Comparison of ENCODE assay signal across 37 cellular contexts in genomic region chr3:157259825-157260224, GRCh38.
DNase-seq lines count a peak whose midpoint lies in the region; ATAC-seq, FAIRE-seq and TF ChIP-seq lines count a peak whose summit lies in the region.
"Had no signal": no experiment of that assay in that cellular context is flagged by ENCODE, and none has a peak within 500 bp of the region (broad histone marks: within the 10 kb centered on the region; RNA-seq: fewer than 3 reads in every experiment).

No MANE protein-coding gene starts in this region.

- dilution Hi-C loops in endothelial cell of umbilical vein (cut with MboI; ENCODE audit: extremely low pct_ligation_motif_present, low sequenced_read_pairs): no loop called here

- 10% methylated on average over 2 of the region's 2 CpGs for WGBS in K562 (ENCODE audit: insufficient coverage, low coverage, missing lambda C conversion rate)

- H3K4me3 Mint-ChIP-seq in nephron progenitor cell: no peak overlapping the region
- H3K4me3 Mint-ChIP-seq: B cell; CD14-positive monocyte; CD4-positive, alpha-beta memory T cell; CD4-positive, alpha-beta T cell; CD4-positive, CD25-positive, alpha-beta regulatory T cell; CD8-positive, alpha-beta memory T cell; CD8-positive, alpha-beta T cell had no signal

- H3K4me1 ChIP-seq in HEK293 (ENCODE audit: control insufficient read depth, insufficient read depth, low read length) (no peaks in the 10 kb centered on the region), adipocyte (ENCODE audit: control insufficient read depth, insufficient read depth, low read length) (peaks cover 38% of the 10 kb centered on the region), K562 (replicated peaks in 1 of 2; ENCODE audit: control insufficient read depth in 2 of 2, insufficient read depth in 2 of 2, low read length in 2 of 2) (no peaks in the 10 kb centered on the region), endothelial cell of umbilical vein (ENCODE audit: control insufficient read depth, extremely low read depth, insufficient read depth, low read length) (peaks cover 17% of the 10 kb centered on the region)
- H3K4me1 ChIP-seq: A549, BE2C, BLaER1, Caco-2 had no signal

- no peak for ATAC-seq in K562
- ATAC-seq in HG02610 (IDR thresholded peaks at IDR 0.05; ENCODE audit: unreplicated experiment): no peak
- ATAC-seq: A549; CD8-positive, alpha-beta T cell had no signal

- H3K4me3 ChIP-seq in HEK293 (ENCODE audit: low read depth, low read length) (no peak overlapping the region), adipocyte (ENCODE audit: low read length) (no peak overlapping the region), K562 (no peak overlapping the region), endothelial cell of umbilical vein (replicated peaks in 1 of 3; ENCODE audit: insufficient read depth in 1 of 3, low read depth in 1 of 3, low read length in 3 of 3) (no peak overlapping the region)
- H3K4me3 ChIP-seq: A549; BLaER1; BLaER1 treated with 17β-estradiol and CSF1 and Interleukin-3, amounts not matched to agents 10 nM and 100 nM had no signal

- H3K27me3 ChIP-seq in adipocyte (replicated peaks; ENCODE audit: control insufficient read depth, insufficient read depth, low read length): no peaks in the 10 kb centered on the region
- H3K27me3 ChIP-seq in K562 (ENCODE audit: control insufficient read depth in 2 of 2, insufficient read depth in 2 of 2, low read length in 2 of 2): no peaks in the 10 kb centered on the region; a peak in 1 of 5 replicates
- H3K27me3 ChIP-seq in endothelial cell of umbilical vein (ENCODE audit: control insufficient read depth in 2 of 2, insufficient read depth in 2 of 2, low read length in 2 of 2): no peaks in the 10 kb centered on the region
- H3K27me3 ChIP-seq: BE2C; BLaER1; BLaER1 treated with 17β-estradiol and CSF1 and Interleukin-3, amounts not matched to agents 10 nM and 100 nM had no signal

- no peak overlapping the region for H2AFZ ChIP-seq in K562 (ENCODE audit: low read depth, low read length)
- no peak overlapping the region for H2AFZ ChIP-seq in endothelial cell of umbilical vein (ENCODE audit: low read depth, low read length)

- H3K9me3 ChIP-seq in HEK293 (ENCODE audit: control insufficient read depth, insufficient read depth, low read depth, low read length) (no peaks in the 10 kb centered on the region), adipocyte (ENCODE audit: control insufficient read depth, low read length) (no peaks in the 10 kb centered on the region), K562 (replicated peaks; ENCODE audit: control insufficient read depth, insufficient read depth, low read depth, low read length) (no peaks in the 10 kb centered on the region), endothelial cell of umbilical vein (replicated peaks; ENCODE audit: control insufficient read depth, insufficient read depth, low read length) (no peaks in the 10 kb centered on the region)
- H3K9me3 ChIP-seq: A549, BE2C, BLaER1, Caco-2 had no signal

- H3K9me1 ChIP-seq in K562 (ENCODE audit: control insufficient read depth, insufficient read depth, low read length) (no peaks in the 10 kb centered on the region), endothelial cell of umbilical vein (replicated peaks; ENCODE audit: control insufficient read depth, extremely low read depth, insufficient read depth, low read length) (no peaks in the 10 kb centered on the region)

- TF ChIP-seq CTCF in HEK293 (tag by site-specific recombination; IDR thresholded peaks at IDR 0.05) (no peak), K562 (IDR thresholded peaks at IDR 0.05 in 2 of 3, conservative IDR thresholded peaks at IDR 0.05 in 1 of 3; ENCODE audit: insufficient read depth in 2 of 3, low read depth in 1 of 3, low read length in 3 of 3) (no peak), endothelial cell of umbilical vein (IDR thresholded peaks at IDR 0.05; ENCODE audit: extremely low read depth in 1 of 2, insufficient read depth in 1 of 2, low read depth in 1 of 2, low read length in 2 of 2) (no peak), nephron progenitor cell (IDR thresholded peaks at IDR 0.05) (no peak)

- H3K36me3 ChIP-seq in HEK293 (ENCODE audit: control insufficient read depth in 2 of 2, insufficient read depth in 1 of 2, low read length in 2 of 2) (no peaks in the 10 kb centered on the region), adipocyte (ENCODE audit: control insufficient read depth, insufficient read depth, low read length, severe bottlenecking) (no peaks in the 10 kb centered on the region), K562 (ENCODE audit: control insufficient read depth, insufficient read depth, low read length) (no peaks in the 10 kb centered on the region), endothelial cell of umbilical vein (ENCODE audit: control insufficient read depth in 2 of 2, extremely low read depth in 1 of 2, insufficient read depth in 2 of 2, low read length in 2 of 2) (peaks cover 0 to 5% of the 10 kb centered on the region in 2 experiments)
- H3K36me3 ChIP-seq: BE2C; BLaER1; BLaER1 treated with 17β-estradiol and CSF1 and Interleukin-3, amounts not matched to agents 10 nM and 100 nM had no signal

- intact Hi-C loops in K562 (cut with micrococcal nuclease) (no loop called here), endothelial cell of umbilical vein (cut with micrococcal nuclease) (loop anchor here (5.0 kb wide), 2 partner anchors 98 to 177 kb away; partner anchors contain the start of genes CCNL1 and PTX3)

- no peaks in the 10 kb centered on the region for H3K4me1 Mint-ChIP-seq in nephron progenitor cell
- H3K4me1 Mint-ChIP-seq: B cell; CD14-positive monocyte; CD4-positive, alpha-beta memory T cell; CD8-positive, alpha-beta memory T cell had no signal

- BruUV-seq in K562 (replicated peaks; lab: Mats Ljungman, UMichigan) (no TSS peak), endothelial cell of umbilical vein (replicated peaks; lab: Mats Ljungman, UMichigan) (TSS peak; percentile 22)

- TF ChIP-seq RAD21 in K562 (CRISPR knock-in tag; conservative IDR thresholded peaks at IDR 0.05 in 1 of 2, IDR thresholded peaks at IDR 0.05 in 1 of 2): no peak

- H3K27me3 Mint-ChIP-seq in nephron progenitor cell (ENCODE audit: low read depth, poor library complexity): no peaks in the 10 kb centered on the region
- H3K27me3 Mint-ChIP-seq: B cell; CD4-positive, alpha-beta memory T cell; CD4-positive, alpha-beta T cell; CD4-positive, CD25-positive, alpha-beta regulatory T cell; CD8-positive, alpha-beta memory T cell had no signal

- H3K79me2 ChIP-seq in K562 (ENCODE audit: control insufficient read depth, insufficient read depth, low read length): no peaks in the 10 kb centered on the region
- H3K79me2 ChIP-seq in endothelial cell of umbilical vein (ENCODE audit: control insufficient read depth, insufficient read depth, low read length): no peaks in the 10 kb centered on the region

- POLR2A ChIA-PET in HEK293 (lab: Yijun Ruan, JAX) (no interaction called here), K562 (lab: Yijun Ruan, JAX) (interaction anchor here (0.7 kb wide), 1 partner anchor 62 kb away, joined by 3 read pairs; no protein-coding TSS in a partner anchor), endothelial cell of umbilical vein (lab: Charles Lee) (no interaction called here)

- peak overlapping the region; percentile 69 for H3K9ac ChIP-seq in adipocyte (ENCODE audit: low read length)
- H3K9ac ChIP-seq in K562 (ENCODE audit: insufficient read depth in 1 of 2, low read depth in 2 of 2, low read length in 2 of 2): no peak overlapping the region
- no peak overlapping the region for H3K9ac ChIP-seq in endothelial cell of umbilical vein (replicated peaks; ENCODE audit: extremely low read depth, insufficient read depth, low read length)
- H3K9ac ChIP-seq: BLaER1; BLaER1 treated with 17β-estradiol and CSF1 and Interleukin-3, amounts not matched to agents 10 nM and 100 nM had no signal

- H3K27ac Mint-ChIP-seq in nephron progenitor cell: no peak overlapping the region
- H3K27ac Mint-ChIP-seq: B cell; CD14-positive monocyte; CD4-positive, alpha-beta memory T cell; CD4-positive, alpha-beta T cell; CD4-positive, CD25-positive, alpha-beta regulatory T cell; CD8-positive, alpha-beta memory T cell; CD8-positive, alpha-beta T cell had no signal

- H3K27ac ChIP-seq in HEK293 (ENCODE audit: extremely low read depth, low read depth, low read length) (no peak overlapping the region), K562 (ENCODE audit: extremely low read depth, low read depth, low read length) (no peak overlapping the region), endothelial cell of umbilical vein (ENCODE audit: insufficient read depth, low read depth, low read length) (no peak overlapping the region)
- H3K27ac ChIP-seq: 22Rv1; A549; BLaER1; BLaER1 treated with 17β-estradiol and CSF1 and Interleukin-3, amounts not matched to agents 10 nM and 100 nM; C4-2B had no signal

- no peaks in the 10 kb centered on the region for H3K9me3 Mint-ChIP-seq in nephron progenitor cell
- H3K9me3 Mint-ChIP-seq: CD4-positive, alpha-beta T cell; CD8-positive, alpha-beta memory T cell; CD8-positive, alpha-beta T cell had no signal

- TF ChIP-seq EP300 in K562 (IDR thresholded peaks at IDR 0.05; ENCODE audit: low read length): no peak

- FAIRE-seq in K562 (lab: Jason Lieb, UNC) (no peak), endothelial cell of umbilical vein (lab: Jason Lieb, UNC) (no peak)
- FAIRE-seq: A204.1, A549, D721Med had no signal

- DNase-seq in adipocyte (ENCODE audit: low read depth): no peak
- DNase-seq in K562 (ENCODE audit: extremely low read depth in 1 of 4, low spot score in 3 of 4): no peak
- DNase-seq in endothelial cell of umbilical vein (ENCODE audit: low read depth, low spot score): no peak
- DNase-seq in D341Med (ENCODE audit: low spot score): no peak
- no peak for DNase-seq in nephron progenitor cell
- DNase-seq in NOMO-1 (lab: John Stamatoyannopoulos, UW; ENCODE audit: unreplicated experiment in 2 of 2): no peak
- DNase-seq: 8988T; ACHN; AML-193; BE2C; C1 segment of cervical spinal cord; Caco-2; Calu3; CD4-positive, alpha-beta memory T cell; CD4-positive, alpha-beta T cell; CD4-positive, CD25-positive, alpha-beta regulatory T cell; CD8-positive, alpha-beta memory T cell; CD8-positive, alpha-beta T cell; COR-L47; DMS 273 treated with DMSO at 0.1 percent for 48 hours; DMS153; DMS53; DMS79; DMS79 treated with DMSO at 0.1 percent for 48 hours; DND-41; EL had no signal

- TF ChIP-seq POLR2A in K562 (conservative IDR thresholded peaks at IDR 0.05) (no peak), endothelial cell of umbilical vein (IDR thresholded peaks at IDR 0.05; ENCODE audit: low read depth, low read length) (no peak)

- in situ Hi-C loops in K562 (cut with MboI): no loop called here

- CTCF ChIA-PET in HEK293 (lab: Yijun Ruan, JAX) (no interaction called here), K562 (lab: Yijun Ruan, JAX; ENCODE audit: low intra/inter-chr PET ratio) (no interaction called here), endothelial cell of umbilical vein (lab: Charles Lee) (no interaction called here)

- H4K20me1 ChIP-seq in K562 (replicated peaks; ENCODE audit: control insufficient read depth, insufficient read depth, low read length): no peaks in the 10 kb centered on the region
- no peaks in the 10 kb centered on the region for H4K20me1 ChIP-seq in endothelial cell of umbilical vein (replicated peaks; ENCODE audit: control insufficient read depth, extremely low read depth, insufficient read depth, low read length)
- H4K20me1 ChIP-seq: BLaER1; BLaER1 treated with 17β-estradiol and CSF1 and Interleukin-3, amounts not matched to agents 10 nM and 100 nM had no signal

- H3K36me3 Mint-ChIP-seq in nephron progenitor cell (ENCODE audit: low read depth): no peaks in the 10 kb centered on the region
- H3K36me3 Mint-ChIP-seq: CD14-positive monocyte; CD4-positive, alpha-beta memory T cell; CD8-positive, alpha-beta T cell had no signal

- H3K4me2 ChIP-seq in K562 (ENCODE audit: insufficient read depth, low read length): no peak overlapping the region
- H3K4me2 ChIP-seq in endothelial cell of umbilical vein (ENCODE audit: insufficient read depth, low read length): no peak overlapping the region
- H3K4me2 ChIP-seq: A549; BLaER1; BLaER1 treated with 17β-estradiol and CSF1 and Interleukin-3, amounts not matched to agents 10 nM and 100 nM had no signal
